In genomic region chrX:106611682-106612402, GRCh38 we compare ENCODE assay signal across 8 cellular contexts. TPM values are rescaled to one million over a fixed set of nuclear protein-coding genes. Genes with fewer than 3 reads are reported as not detected.
DNase-seq lines count a peak whose midpoint lies in the region; ATAC-seq, FAIRE-seq and TF ChIP-seq lines count a peak whose summit lies in the region.

A gene with protein sequence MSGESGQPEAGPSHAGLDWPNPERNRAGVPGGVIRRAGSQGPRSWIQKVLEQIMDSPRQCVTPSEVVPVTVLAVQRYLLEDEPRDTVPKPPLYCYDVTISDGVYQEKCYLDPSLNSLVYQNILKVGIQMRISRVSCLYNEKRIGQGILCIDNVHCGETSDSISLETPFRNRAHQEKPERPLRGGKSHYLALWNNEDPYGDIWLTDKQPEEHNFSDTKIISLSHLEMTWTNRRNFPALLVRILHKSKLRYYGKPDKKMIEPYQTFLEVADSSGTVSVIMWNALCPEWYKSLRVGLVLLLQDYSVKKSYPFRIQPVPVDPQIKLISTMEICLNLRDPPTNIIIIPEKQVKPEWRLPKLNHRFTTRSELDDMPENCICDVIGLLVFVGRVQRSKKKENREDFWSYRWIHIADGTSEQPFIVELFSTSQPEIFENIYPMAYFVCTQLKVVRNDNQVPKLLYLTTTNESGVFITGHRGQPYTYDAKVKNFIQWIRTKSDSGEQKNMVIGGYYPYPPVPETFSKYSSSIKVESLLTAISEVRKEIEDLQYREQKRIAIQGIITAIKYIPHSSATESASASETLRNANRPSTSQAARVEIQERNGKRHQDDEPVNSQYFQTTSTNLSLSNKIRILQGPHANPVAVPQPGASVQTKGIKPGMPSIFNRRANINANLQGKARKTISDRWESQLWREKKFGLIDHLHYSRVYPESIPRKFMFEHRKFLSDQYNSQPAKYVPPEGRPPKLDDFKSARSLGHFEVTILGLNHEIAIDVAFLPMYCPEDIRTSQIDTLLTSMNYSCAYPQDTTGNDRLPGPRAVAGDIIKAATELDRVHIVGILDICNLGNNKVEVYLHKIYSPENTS (plus strand): TSS chrX:106611978. CDS start chrX:106612081, 103 bp downstream.

- intact Hi-C loops in K562 (cut with micrococcal nuclease) = no loop called here

- H3K4me1 ChIP-seq in K562 (replicated peaks in 1 of 2; ENCODE audit: control insufficient read depth in 2 of 2, insufficient read depth in 2 of 2, low read length in 2 of 2) (peaks cover 0 to 3% of the 10 kb centered on the region in 2 experiments; a peak in 1 of 5 replicates), iPS-15b (ENCODE audit: control insufficient read depth, insufficient read depth, low read length) (peaks cover 15% of the 10 kb centered on the region)

- H3K4me3 ChIP-seq in H7 (ENCODE audit: insufficient read depth, low read depth, low read length) (peak within 1 kb of the TSS; percentile 57), MG63 (peak within 1 kb of the TSS; percentile 61), K562 (no peak within 1 kb of the TSS), iPS-15b (ENCODE audit: low read depth, low read length) (peak within 1 kb of the TSS; percentile 91), skeletal muscle cell (ENCODE audit: low read depth, low read length) (peak within 1 kb of the TSS; percentile 63)

- peak within 1 kb of the TSS in 1 of 2 experiments; percentile 45; a peak in 1 of 4 replicates for H3K9ac ChIP-seq in K562 (ENCODE audit: insufficient read depth in 1 of 2, low read depth in 2 of 2, low read length in 2 of 2)
- H3K9ac ChIP-seq in iPS-15b (ENCODE audit: low read depth, low read length) = peak within 1 kb of the TSS; percentile 55

- WGBS in K562 (ENCODE audit: insufficient coverage, low coverage, missing lambda C conversion rate) = 9% methylated on average over 24 of the region's 46 CpGs

- POLR2A ChIA-PET in K562 (lab: Yijun Ruan, JAX) = no interaction called here

- no peak for TF ChIP-seq EP300 in K562 (IDR thresholded peaks at IDR 0.05; ENCODE audit: low read length)

- peak; percentile 90 for ATAC-seq in K562

- TF ChIP-seq CTCF in K562 (IDR thresholded peaks at IDR 0.05 in 2 of 3, conservative IDR thresholded peaks at IDR 0.05 in 1 of 3; ENCODE audit: insufficient read depth in 2 of 3, low read depth in 1 of 3, low read length in 3 of 3) = no peak

- DNase-seq in GM04504 (ENCODE audit: low read depth) (peak; percentile 6), H7 (peak; percentile 76), MG63 (peak; percentile 89), T-helper 9 cell (peak; percentile 71), K562 (ENCODE audit: extremely low read depth in 1 of 4, low spot score in 3 of 4) (peak in 3 of 4 experiments; percentile 9 to 36 (median 14)), skeletal muscle cell (ENCODE audit: low read depth) (peak; percentile 25), dedifferentiated amniotic fluid mesenchymal stem cell (ENCODE audit: extremely low spot score) (no peak)

- no peak for FAIRE-seq in K562 (lab: Jason Lieb, UNC)

- no peaks in the 10 kb centered on the region for H3K79me2 ChIP-seq in K562 (ENCODE audit: control insufficient read depth, insufficient read depth, low read length)

- BruUV-seq in K562 (replicated peaks; lab: Mats Ljungman, UMichigan) = no TSS peak

- CTCF ChIA-PET in K562 (lab: Yijun Ruan, JAX; ENCODE audit: low intra/inter-chr PET ratio) = no interaction called here

- H3K9me3 ChIP-seq in MG63 (no peaks in the 10 kb centered on the region; the same call in 1 of the 2 replicates), K562 (replicated peaks; ENCODE audit: control insufficient read depth, insufficient read depth, low read depth, low read length) (no peaks in the 10 kb centered on the region), iPS-15b (ENCODE audit: control insufficient read depth, insufficient read depth, low read length) (no peaks in the 10 kb centered on the region)

- TF ChIP-seq RAD21 in K562 (CRISPR knock-in tag; conservative IDR thresholded peaks at IDR 0.05 in 1 of 2, IDR thresholded peaks at IDR 0.05 in 1 of 2) = no peak

- no peaks in the 10 kb centered on the region for H3K9me1 ChIP-seq in K562 (ENCODE audit: control insufficient read depth, insufficient read depth, low read length)

- H3K27ac ChIP-seq in K562 (ENCODE audit: extremely low read depth, low read depth, low read length) = no peak within 1 kb of the TSS

- TF ChIP-seq POLR2A in K562 (conservative IDR thresholded peaks at IDR 0.05) = no peak

- H3K27me3 ChIP-seq in H7 (ENCODE audit: control insufficient read depth, insufficient read depth, low read length) (peaks cover 10% of the 10 kb centered on the region), MG63 (no peaks in the 10 kb centered on the region), K562 (ENCODE audit: control insufficient read depth in 2 of 2, insufficient read depth in 2 of 2, low read length in 2 of 2) (no peaks in the 10 kb centered on the region), iPS-15b (ENCODE audit: control insufficient read depth, insufficient read depth, low read length) (peaks cover 22% of the 10 kb centered on the region)

- in situ Hi-C loops in K562 (cut with MboI) = no loop called here

- H2AFZ ChIP-seq in K562 (ENCODE audit: low read depth, low read length) = peak within 1 kb of the TSS; percentile 62; the same call in 1 of the 2 replicates

- H4K20me1 ChIP-seq in K562 (replicated peaks; ENCODE audit: control insufficient read depth, insufficient read depth, low read length) = no peaks in the 10 kb centered on the region

- H3K36me3 ChIP-seq in H7 (replicated peaks; ENCODE audit: control insufficient read depth, insufficient read depth, low read length) = no peaks in the 10 kb centered on the region
- H3K36me3 ChIP-seq in MG63 = no peaks in the 10 kb centered on the region
- H3K36me3 ChIP-seq in K562 (ENCODE audit: control insufficient read depth, insufficient read depth, low read length) = no peaks in the 10 kb centered on the region
- H3K36me3 ChIP-seq in iPS-15b (ENCODE audit: control insufficient read depth, insufficient read depth, low read length) = no peaks in the 10 kb centered on the region

- H3K4me2 ChIP-seq in K562 (ENCODE audit: insufficient read depth, low read length) = peak within 1 kb of the TSS; percentile 21; the same call in 1 of the 2 replicates

TF ChIP-seq in K562, 482 proteins besides CTCF, POLR2A, EP300 and RAD21 (continues in another document):
- no peak for TF ChIP-seq EWSR1 (IDR thresholded peaks at IDR 0.05; ENCODE audit: borderline replicate concordance, low read depth, partially characterized antibody)

RNA-seq across cellular contexts. Expression of the gene that starts here (rescaled TPM):
- total RNA-seq in H7 (2014; rRNA removed; shearing (Covaris generic)) = 5.0 and 7.2 TPM in 2 replicates
- total RNA-seq in MG63 (2014; rRNA removed; shearing (Covaris generic); ENCODE audit: low replicate concordance) = 10.1 and 10.5 TPM in 2 replicates
- 0.32 TPM in 1 of 2 replicates, not detected in the other for total RNA-seq in K562 (2011; cell fraction: chromatin; rRNA removed; ENCODE audit: low replicate concordance)
- not detected in 2 replicates for total RNA-seq in K562 (2011; cell fraction: nucleolus; rRNA removed)
- total RNA-seq in K562 (2011; cell fraction: nucleoplasm; rRNA removed) = not detected in 2 replicates
- 0.04 TPM in 1 of 2 replicates, not detected in the other for total RNA-seq in K562 (2014; rRNA removed)
- 0.07 and 0.16 TPM in 2 replicates for total RNA-seq in K562 (2014; rRNA removed; fragmentation: Illumina TruSeq; extraction: Trizol)
- total RNA-seq in K562 (2015; rRNA removed; fragmentation: Illumina TruSeq; extraction: Trizol) = 0.26 and 0.40 TPM in 2 replicates
- total RNA-seq in K562 (2021) = 0.09 and 0.13 TPM in 2 replicates
- polyA plus RNA-seq in K562 (2011; rRNA removed) = 0.14 TPM in 1 of 2 replicates, not detected in the other
- polyA plus RNA-seq in K562 (2011; cell fraction: cytosol; rRNA removed) = not detected in 2 replicates
- 0.04 TPM in 1 of 2 replicates, not detected in the other for polyA plus RNA-seq in K562 (2011; cell fraction: nucleus; rRNA removed)
- polyA plus RNA-seq in K562 (2012) = 0.18 and 0.37 TPM in 2 replicates
- 0.09 and 0.15 TPM in 2 replicates for polyA plus RNA-seq in K562 (2014; fragmentation: Illumina TruSeq; extraction: Trizol)
- under 1 TPM; 0.03 to 0.14 TPM for polyA plus RNA-seq in K562 (2014; fragmentation: Nextera tagmentation; extraction: Ambion mirVana)
- 0.11 and 0.19 TPM in 2 replicates for polyA plus RNA-seq in K562 (2014; rRNA removed)
- not detected in 2 replicates for polyA minus RNA-seq in K562 (2011; rRNA and poly(A)+ RNA removed)
- not detected in 2 replicates for polyA minus RNA-seq in K562 (2011; cell fraction: cytosol; rRNA and poly(A)+ RNA removed)
- polyA minus RNA-seq in K562 (2011; cell fraction: nucleus; rRNA and poly(A)+ RNA removed) = not detected in 2 replicates

Comparison
In these comparisons a context has a peak if more than half of its experiments do, and no peak if none do; other contexts are left out.
1. Peak in DNase-seq, ATAC-seq and H3K4me2 ChIP-seq in K562; RNA of the gene not detected or under 1 TPM.